Comparison of ENCODE assay signal across 8 cellular contexts in the genomic region with DNA sequence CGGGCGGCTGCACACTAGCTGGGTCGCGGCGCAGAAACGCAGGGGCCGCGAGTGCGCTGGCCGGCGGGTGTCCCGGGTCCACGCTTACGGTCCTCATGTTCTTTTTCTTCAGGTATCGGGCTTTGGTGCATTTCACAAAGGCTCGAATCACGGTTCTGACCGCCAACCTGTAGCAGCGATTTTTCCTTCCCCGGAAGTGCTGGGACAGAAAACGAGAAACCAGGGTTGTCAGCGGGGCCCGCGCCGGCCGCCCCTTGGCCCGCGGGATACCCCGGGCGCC. TPM values are rescaled to one million over a fixed set of nuclear protein-coding genes. Genes with fewer than 3 reads are reported as not detected.
DNase-seq lines count a peak whose midpoint lies in the region; ATAC-seq and TF ChIP-seq lines count a peak whose summit lies in the region.

No MANE protein-coding gene starts in this region.

- intact Hi-C loops in Caco-2 (cut with micrococcal nuclease; ENCODE audit: unreplicated experiment) = no loop called here

- peak overlapping the region; percentile 82 for H3K27ac Mint-ChIP-seq in Caco-2 (ENCODE audit: unreplicated experiment)

- CTCF ChIA-PET in Caco-2 (lab: Charles Lee) = no interaction called here

- ATAC-seq in HG03521 (IDR thresholded peaks at IDR 0.05; ENCODE audit: unreplicated experiment) = peak; percentile 25
- no peak for ATAC-seq in HG03565 (IDR thresholded peaks at IDR 0.05; ENCODE audit: unreplicated experiment)
- ATAC-seq in HG03469 (IDR thresholded peaks at IDR 0.05; ENCODE audit: unreplicated experiment) = no peak
- no peak for ATAC-seq in HG02610 (IDR thresholded peaks at IDR 0.05; ENCODE audit: unreplicated experiment)

- H3K4me3 Mint-ChIP-seq in Caco-2 (ENCODE audit: unreplicated experiment) = peak overlapping the region; percentile 87

- peaks cover 81% of the 10 kb centered on the region for H3K36me3 Mint-ChIP-seq in Caco-2 (ENCODE audit: insufficient read depth, unreplicated experiment)

- H3K36me3 ChIP-seq in Caco-2 (ENCODE audit: control insufficient read depth, insufficient read depth, low read length) (0 out of 2 replicates have a peak, but pooled peaks cover 2% of the 10 kb centered on the region), muscle layer of colon (ENCODE audit: insufficient read depth, low read length) (peaks cover 29% of the 10 kb centered on the region)

- BruUV-seq in Caco-2 (replicated peaks; lab: Mats Ljungman, UMichigan) = no TSS peak

- H3K9me3 ChIP-seq in Caco-2 (no peaks in the 10 kb centered on the region), muscle layer of colon (ENCODE audit: low read length) (no peaks in the 10 kb centered on the region)

- H3K4me1 ChIP-seq in Caco-2 (no peaks in the 10 kb centered on the region), muscle layer of colon (ENCODE audit: insufficient read depth, low read length) (peaks cover 24% of the 10 kb centered on the region)

- H3K4me1 Mint-ChIP-seq in Caco-2 (ENCODE audit: low read depth, unreplicated experiment) = no peaks in the 10 kb centered on the region

- H3K9ac ChIP-seq in muscle layer of colon (ENCODE audit: low read length) = peak overlapping the region; percentile 65

- H3K27me3 Mint-ChIP-seq in Caco-2 (ENCODE audit: insufficient read depth, unreplicated experiment) = no peaks in the 10 kb centered on the region

- TF ChIP-seq CTCF in Caco-2 (IDR thresholded peaks at IDR 0.05; ENCODE audit: insufficient read depth in 1 of 2, low read depth in 1 of 2, low read length in 1 of 2, severe bottlenecking in 1 of 2, unreplicated experiment in 1 of 2) = no peak

- DNase-seq in Caco-2 (no peak), caudate nucleus (lab: John Stamatoyannopoulos, UW) (no peak), UCSD-AML1 (lab: John Stamatoyannopoulos, UW; ENCODE audit: unreplicated experiment) (no peak)

- H3K4me3 ChIP-seq in Caco-2 (ENCODE audit: low read depth, low read length) (peak overlapping the region; percentile 86), muscle layer of colon (ENCODE audit: low read depth in 1 of 2, low read length in 2 of 2) (peak overlapping the region; percentile 94 to 98)

- H3K9me3 Mint-ChIP-seq in Caco-2 (ENCODE audit: unreplicated experiment) = no peaks in the 10 kb centered on the region

- no peaks in the 10 kb centered on the region for H3K27me3 ChIP-seq in Caco-2 (replicated peaks; ENCODE audit: control insufficient read depth, insufficient read depth, low read length)
- no peaks in the 10 kb centered on the region for H3K27me3 ChIP-seq in muscle layer of colon (ENCODE audit: control insufficient read depth in 1 of 2, insufficient read depth in 2 of 2, low read length in 2 of 2)

- peak overlapping the region; percentile 59 for H3K27ac ChIP-seq in caudate nucleus (ENCODE audit: low read depth, low read length)
- peak overlapping the region; percentile 95 for H3K27ac ChIP-seq in muscle layer of colon (ENCODE audit: low read depth, low read length)

- POLR2A ChIA-PET in Caco-2 (lab: Charles Lee) = interaction anchor here (1.2 kb wide), 1 partner anchor 31 kb away, joined by 3 read pairs; no protein-coding TSS in a partner anchor

RNA-seq across cellular contexts. Expression of a gene that starts 0.3 kb away (rescaled TPM):
- 109 and 110 TPM in 2 replicates for total RNA-seq in Caco-2 (2022)

RNA-seq across cellular contexts. Expression of a gene that starts 7.6 kb away (rescaled TPM):
- 145 and 147 TPM in 2 replicates for total RNA-seq in Caco-2 (2022)

RNA-seq across cellular contexts. Expression of a gene that starts 14.3 kb away (rescaled TPM):
- total RNA-seq in Caco-2 (2022) = 1.6 and 3.2 TPM in 2 replicates

RNA-seq across cellular contexts. Expression of a gene that starts 28.7 kb away (rescaled TPM):
- 73.7 and 74.7 TPM in 2 replicates for total RNA-seq in Caco-2 (2022)

RNA-seq across cellular contexts. Expression of a gene that starts 31.8 kb away (rescaled TPM):
- 187 and 200 TPM in 2 replicates for total RNA-seq in Caco-2 (2022)
